Comparison of ENCODE assay signal across 25 cellular contexts in the genomic region with DNA sequence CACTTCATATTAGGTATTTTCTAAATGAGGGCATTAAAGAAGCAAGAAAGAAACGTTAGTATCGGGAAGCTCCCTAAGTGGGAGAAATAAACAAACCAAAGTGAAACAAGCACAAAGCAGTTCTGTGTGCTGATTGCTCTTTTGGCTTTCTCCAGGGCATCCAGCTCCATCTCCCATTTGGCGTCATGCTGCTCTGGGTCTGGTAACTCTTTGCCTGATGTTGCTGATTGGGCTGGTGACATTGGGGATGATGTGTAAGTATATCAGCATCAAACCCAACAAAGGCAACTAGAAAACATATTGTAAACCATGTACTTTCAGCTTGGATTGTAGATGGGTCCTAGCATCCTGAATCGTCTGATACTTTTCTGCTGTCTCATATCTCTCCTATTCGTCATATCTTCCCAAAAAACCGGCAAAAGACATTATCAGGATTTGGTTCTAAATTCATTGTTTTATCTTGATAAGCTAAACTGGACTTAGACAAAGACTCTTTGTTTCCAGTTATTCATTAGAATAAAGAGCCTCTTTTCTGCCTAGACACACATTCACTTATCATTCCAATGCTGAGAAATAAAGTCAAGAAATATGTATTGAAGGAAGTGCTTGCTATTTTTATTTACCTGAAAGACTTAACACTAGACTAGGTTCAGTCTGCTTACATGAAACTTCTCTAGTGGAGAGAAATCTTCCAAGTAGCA. TPM values are rescaled to one million over a fixed set of nuclear protein-coding genes. Genes with fewer than 3 reads are reported as not detected.
DNase-seq lines count a peak whose midpoint lies in the region; ATAC-seq, FAIRE-seq and TF ChIP-seq lines count a peak whose summit lies in the region.
"Had no signal": no experiment of that assay in that cellular context is flagged by ENCODE, and none has a peak within 500 bp of the region (broad histone marks: within the 10 kb centered on the region; RNA-seq: fewer than 3 reads in every experiment).

No MANE protein-coding gene starts in this region.

- H3K27me3 ChIP-seq in endothelial cell of umbilical vein (ENCODE audit: control insufficient read depth in 2 of 2, insufficient read depth in 2 of 2, low read length in 2 of 2) (no peaks in the 10 kb centered on the region), osteoblast (ENCODE audit: insufficient read depth, low read length) (no peaks in the 10 kb centered on the region)

- H3K9me1 ChIP-seq in endothelial cell of umbilical vein (replicated peaks; ENCODE audit: control insufficient read depth, extremely low read depth, insufficient read depth, low read length) = no peaks in the 10 kb centered on the region

- no peaks in the 10 kb centered on the region for H4K20me1 ChIP-seq in endothelial cell of umbilical vein (replicated peaks; ENCODE audit: control insufficient read depth, extremely low read depth, insufficient read depth, low read length)
- H4K20me1 ChIP-seq in osteoblast (ENCODE audit: insufficient read depth, low read length) = no peaks in the 10 kb centered on the region

- ATAC-seq in HG03196 (IDR thresholded peaks at IDR 0.05; ENCODE audit: unreplicated experiment) = no peak
- ATAC-seq: GM12878 had no signal

- TF ChIP-seq CTCF in endothelial cell of umbilical vein (IDR thresholded peaks at IDR 0.05; ENCODE audit: extremely low read depth in 1 of 2, insufficient read depth in 1 of 2, low read depth in 1 of 2, low read length in 2 of 2) (no peak), osteoblast (IDR thresholded peaks at IDR 0.05; ENCODE audit: extremely low read depth, low read depth, low read length) (no peak)

- H3K36me3 ChIP-seq in endothelial cell of umbilical vein (ENCODE audit: control insufficient read depth in 2 of 2, extremely low read depth in 1 of 2, insufficient read depth in 2 of 2, low read length in 2 of 2) (no peaks in the 10 kb centered on the region), osteoblast (ENCODE audit: insufficient read depth, low read length) (no peaks in the 10 kb centered on the region)

- CTCF ChIA-PET in endothelial cell of umbilical vein (lab: Charles Lee) = interaction anchor here (0.8 to 4.4 kb wide), 4 partner anchors 19 to 263 kb away, joined by 3 to 94 read pairs (median 30); no protein-coding TSS in a partner anchor

- H2AFZ ChIP-seq in endothelial cell of umbilical vein (ENCODE audit: low read depth, low read length) (peak overlapping the region; percentile 15), osteoblast (ENCODE audit: low read length) (peak overlapping the region; percentile 23)
- H2AFZ ChIP-seq: GM23248 had no signal

- H3K4me1 ChIP-seq in endothelial cell of umbilical vein (ENCODE audit: control insufficient read depth, extremely low read depth, insufficient read depth, low read length) (peaks cover 26% of the 10 kb centered on the region), osteoblast (ENCODE audit: insufficient read depth, low read length) (no peaks in the 10 kb centered on the region)
- H3K4me1 ChIP-seq: Caco-2 had no signal

- H3K79me2 ChIP-seq in endothelial cell of umbilical vein (ENCODE audit: control insufficient read depth, insufficient read depth, low read length) (no peaks in the 10 kb centered on the region), osteoblast (ENCODE audit: insufficient read depth, low read length) (no peaks in the 10 kb centered on the region)

- H3K4me3 ChIP-seq in endothelial cell of umbilical vein (replicated peaks in 1 of 3; ENCODE audit: insufficient read depth in 1 of 3, low read depth in 1 of 3, low read length in 3 of 3) (no peak overlapping the region), osteoblast (ENCODE audit: insufficient read depth, low read length) (no peak overlapping the region)
- H3K4me3 ChIP-seq: GM12878, GM23248 had no signal

- H3K9me3 ChIP-seq in endothelial cell of umbilical vein (replicated peaks; ENCODE audit: control insufficient read depth, insufficient read depth, low read length) = no peaks in the 10 kb centered on the region
- H3K9me3 ChIP-seq in osteoblast (ENCODE audit: low read depth, low read length) = no peaks in the 10 kb centered on the region
- H3K9me3 ChIP-seq: Caco-2 had no signal

- H3K4me2 ChIP-seq in endothelial cell of umbilical vein (ENCODE audit: insufficient read depth, low read length) (no peak overlapping the region), osteoblast (ENCODE audit: insufficient read depth, low read length) (no peak overlapping the region)

- no peak for TF ChIP-seq POLR2A in endothelial cell of umbilical vein (IDR thresholded peaks at IDR 0.05; ENCODE audit: low read depth, low read length)

- BruUV-seq in endothelial cell of umbilical vein (replicated peaks; lab: Mats Ljungman, UMichigan) = no TSS peak

- DNase-seq in RPMI7951 (ENCODE audit: low read depth) = peak; percentile 5
- DNase-seq in endothelial cell of umbilical vein (ENCODE audit: low read depth, low spot score) = no peak
- no peak for DNase-seq in osteoblast (ENCODE audit: insufficient read length, low spot score, missing footprints)
- no peak for DNase-seq in urothelium cell line (ENCODE audit: low spot score)
- DNase-seq in GF-D8 (lab: John Stamatoyannopoulos, UW) = no peak
- no peak for DNase-seq in SKM-1 (lab: John Stamatoyannopoulos, UW; ENCODE audit: unreplicated experiment)
- DNase-seq: Caco-2; CD4-positive, CD25-positive, alpha-beta regulatory T cell; DMS 273 treated with DMSO at 0.1 percent for 48 hours; DMS79 treated with DMSO at 0.1 percent for 48 hours; GM23248; HCEC 1CT; MV-4-11; NCI-H1105 treated with DMSO at 0.1 percent for 48 hours; NCI-H2029 treated with DMSO at 0.1 percent for 48 hours; NCI-H2171; NCI-H446; NCI-H526; PC-3 had no signal

- POLR2A ChIA-PET in endothelial cell of umbilical vein (lab: Charles Lee) = no interaction called here

- FAIRE-seq in endothelial cell of umbilical vein (lab: Jason Lieb, UNC) (no peak), urothelium cell line (lab: Jason Lieb, UNC) (peak; percentile 20)
- FAIRE-seq: GM12878 had no signal

- no peak overlapping the region for H3K9ac ChIP-seq in endothelial cell of umbilical vein (replicated peaks; ENCODE audit: extremely low read depth, insufficient read depth, low read length)
- H3K9ac ChIP-seq: GM23248 had no signal

- intact Hi-C loops in endothelial cell of umbilical vein (cut with micrococcal nuclease) = loop anchor here (5.0 to 10.0 kb wide), 2 partner anchors 260 to 352 kb away; no protein-coding TSS in a partner anchor

- dilution Hi-C loops in endothelial cell of umbilical vein (cut with MboI; ENCODE audit: extremely low pct_ligation_motif_present, low sequenced_read_pairs) = no loop called here

- H3K27ac ChIP-seq in endothelial cell of umbilical vein (ENCODE audit: insufficient read depth, low read depth, low read length) (no peak overlapping the region), osteoblast (ENCODE audit: low read depth, low read length) (no peak overlapping the region)
- H3K27ac ChIP-seq: GM23248 had no signal

TF ChIP-seq in endothelial cell of umbilical vein, 7 proteins besides CTCF, POLR2A, EP300 and RAD21 (continues in another document):
- TF ChIP-seq MYC (IDR thresholded peaks at IDR 0.05; ENCODE audit: low read depth, low read length) (no peak), POLR2AphosphoS5 (IDR thresholded peaks at IDR 0.05; ENCODE audit: insufficient read depth, low read depth, low read length) (no peak)

RNA-seq across cellular contexts. Expression of gene CLEC12B, which starts 2.4 kb away (rescaled TPM):
- total RNA-seq in RPMI7951 (2014; rRNA removed; shearing (Covaris generic)) = not detected in 2 replicates
- total RNA-seq in endothelial cell of umbilical vein (1.2 TPM in 2 replicates), osteoblast (not detected in 2 replicates)
- 1.8 and 3.7 TPM in 2 replicates for polyA plus RNA-seq in endothelial cell of umbilical vein
- 1.5 and 2.3 TPM in 2 replicates for polyA plus RNA-seq in endothelial cell of umbilical vein (2011; cell fraction: cytosol; rRNA removed)
- polyA plus RNA-seq in endothelial cell of umbilical vein (2011; cell fraction: nucleus; rRNA removed) = 4.8 and 7.0 TPM in 2 replicates
- 0.88 and 1.7 TPM in 2 replicates for polyA plus RNA-seq in endothelial cell of umbilical vein (2012)
- 0.58 and 1.6 TPM in 2 replicates for polyA minus RNA-seq in endothelial cell of umbilical vein
- not detected for polyA minus RNA-seq in endothelial cell of umbilical vein (2011; cell fraction: cytosol; rRNA and poly(A)+ RNA removed)
- 1.3 and 2.9 TPM in 2 replicates for polyA minus RNA-seq in endothelial cell of umbilical vein (2011; cell fraction: nucleus; rRNA and poly(A)+ RNA removed)
- total RNA-seq: A673; Caco-2; CD4-positive, CD25-positive, alpha-beta regulatory T cell; GM12878; GM23248; PC-3 had no signal
- polyA plus RNA-seq: BJ; CD4-positive, CD25-positive, alpha-beta regulatory T cell; GM12878; GM23248; IgD-negative memory B cell had no signal

RNA-seq across cellular contexts. Expression of gene CLEC1B, which starts 13.9 kb away (rescaled TPM):
- not detected in 2 replicates for total RNA-seq in RPMI7951 (2014; rRNA removed; shearing (Covaris generic))
- total RNA-seq in endothelial cell of umbilical vein (not detected in 2 replicates), osteoblast (not detected in 2 replicates)
- not detected in 2 replicates for polyA plus RNA-seq in endothelial cell of umbilical vein
- 0.08 TPM in 1 of 2 replicates, not detected in the other for polyA plus RNA-seq in endothelial cell of umbilical vein (2011; cell fraction: cytosol; rRNA removed)
- not detected in 2 replicates for polyA plus RNA-seq in endothelial cell of umbilical vein (2011; cell fraction: nucleus; rRNA removed)
- polyA plus RNA-seq in endothelial cell of umbilical vein (2012) = not detected in 2 replicates
- polyA minus RNA-seq in endothelial cell of umbilical vein = not detected in 2 replicates
- polyA minus RNA-seq in endothelial cell of umbilical vein (2011; cell fraction: cytosol; rRNA and poly(A)+ RNA removed) = not detected
- polyA minus RNA-seq in endothelial cell of umbilical vein (2011; cell fraction: nucleus; rRNA and poly(A)+ RNA removed) = not detected in 2 replicates
- total RNA-seq: A673, Caco-2, GM12878, GM23248, HT1080, PC-3 had no signal
- polyA plus RNA-seq: BJ; CD4-positive, CD25-positive, alpha-beta regulatory T cell; GM12878; GM23248; IgD-negative memory B cell had no signal

RNA-seq across cellular contexts. Expression of gene CLEC9A, which starts 17.7 kb away (rescaled TPM):
- not detected in 2 replicates for total RNA-seq in RPMI7951 (2014; rRNA removed; shearing (Covaris generic))
- total RNA-seq in endothelial cell of umbilical vein (not detected in 2 replicates), osteoblast (not detected in 2 replicates)
- not detected in 2 replicates for polyA plus RNA-seq in endothelial cell of umbilical vein
- polyA plus RNA-seq in endothelial cell of umbilical vein (2011; cell fraction: cytosol; rRNA removed) = not detected in 2 replicates
- not detected in 2 replicates for polyA plus RNA-seq in endothelial cell of umbilical vein (2011; cell fraction: nucleus; rRNA removed)
- not detected in 2 replicates for polyA plus RNA-seq in endothelial cell of umbilical vein (2012)
- not detected in 2 replicates for polyA minus RNA-seq in endothelial cell of umbilical vein
- not detected for polyA minus RNA-seq in endothelial cell of umbilical vein (2011; cell fraction: cytosol; rRNA and poly(A)+ RNA removed)
- not detected in 2 replicates for polyA minus RNA-seq in endothelial cell of umbilical vein (2011; cell fraction: nucleus; rRNA and poly(A)+ RNA removed)
- total RNA-seq: A673; Caco-2; CD4-positive, CD25-positive, alpha-beta regulatory T cell; GM12878; GM23248; HT1080; PC-3 had no signal
- polyA plus RNA-seq: BJ; CD4-positive, CD25-positive, alpha-beta regulatory T cell; GM12878; GM23248; IgD-negative memory B cell had no signal

RNA-seq across cellular contexts. Expression of gene CLEC12A, which starts 41.6 kb away (rescaled TPM):
- not detected in 2 replicates for total RNA-seq in RPMI7951 (2014; rRNA removed; shearing (Covaris generic))
- total RNA-seq in endothelial cell of umbilical vein = not detected in 2 replicates
- not detected in 2 replicates for polyA plus RNA-seq in endothelial cell of umbilical vein
- not detected in 2 replicates for polyA plus RNA-seq in endothelial cell of umbilical vein (2011; cell fraction: cytosol; rRNA removed)
- polyA plus RNA-seq in endothelial cell of umbilical vein (2011; cell fraction: nucleus; rRNA removed) = not detected in 2 replicates
- polyA plus RNA-seq in endothelial cell of umbilical vein (2012) = not detected in 2 replicates
- polyA minus RNA-seq in endothelial cell of umbilical vein = not detected in 2 replicates
- polyA minus RNA-seq in endothelial cell of umbilical vein (2011; cell fraction: cytosol; rRNA and poly(A)+ RNA removed) = not detected
- not detected in 2 replicates for polyA minus RNA-seq in endothelial cell of umbilical vein (2011; cell fraction: nucleus; rRNA and poly(A)+ RNA removed)
- 0.29 and 0.72 TPM in 2 replicates for total RNA-seq in osteoblast
- total RNA-seq: A673; Caco-2; CD4-positive, CD25-positive, alpha-beta regulatory T cell; GM23248; HT1080; PC-3 had no signal
- polyA plus RNA-seq: BJ, GM23248 had no signal
